9 cellular contexts compared by ENCODE assay signal in the genomic region with DNA sequence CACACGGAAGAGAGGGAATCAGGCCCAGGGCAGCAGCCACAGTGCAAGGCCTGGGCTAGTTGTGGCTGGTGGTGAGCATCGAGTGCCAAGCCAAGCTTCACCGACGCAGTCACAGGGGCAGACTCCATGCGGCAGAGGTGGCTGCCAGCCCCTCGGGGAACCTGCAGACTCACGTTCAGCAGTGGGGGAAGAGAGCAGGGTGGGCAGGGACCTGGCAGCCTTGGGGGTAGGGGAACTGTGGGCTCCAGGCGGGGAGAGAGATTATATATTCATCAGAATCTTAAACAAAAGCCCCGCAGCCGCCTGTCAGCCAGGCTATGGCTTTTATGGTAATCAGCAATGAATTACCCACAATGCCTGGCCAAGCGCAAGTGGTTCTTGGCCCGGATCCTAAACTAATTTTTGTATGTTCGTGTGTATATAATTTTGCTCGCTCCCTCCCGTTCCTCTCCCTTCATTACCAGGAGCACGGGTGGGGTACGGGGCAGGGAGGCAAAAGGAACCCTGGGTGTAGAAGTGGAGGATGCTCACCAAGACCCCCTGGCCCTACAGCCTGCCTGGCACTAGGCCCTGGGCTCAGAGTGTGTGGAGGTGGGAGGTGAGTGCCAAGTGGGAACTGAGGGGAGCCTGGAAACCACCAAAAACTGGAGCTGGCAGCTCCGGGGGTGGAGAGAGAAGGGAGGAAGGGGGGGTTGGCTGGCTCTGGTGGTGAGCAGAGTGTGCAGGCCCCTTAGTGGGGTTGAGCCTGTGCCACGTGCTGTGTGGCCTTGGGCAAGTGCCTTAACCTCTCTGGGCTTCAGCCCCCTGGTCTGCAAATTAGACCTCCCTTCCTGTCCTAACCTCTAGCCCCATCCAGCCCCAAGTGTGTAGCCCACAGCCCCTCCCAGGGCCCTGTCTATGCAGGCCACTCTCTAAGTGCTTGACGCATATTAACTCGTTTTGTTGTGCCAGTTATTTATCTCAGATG. TPM values are rescaled to one million over a fixed set of nuclear protein-coding genes. Genes with fewer than 3 reads are reported as not detected.
DNase-seq lines count a peak whose midpoint lies in the region; ATAC-seq and TF ChIP-seq lines count a peak whose summit lies in the region.
"Had no signal": no experiment of that assay in that cellular context is flagged by ENCODE, and none has a peak within 500 bp of the region (broad histone marks: within the 10 kb centered on the region; RNA-seq: fewer than 3 reads in every experiment).

No MANE protein-coding gene starts in this region.

- H3K9me3 ChIP-seq in aorta (ENCODE audit: control insufficient read depth, low read length) = no peaks in the 10 kb centered on the region

- H3K36me3 ChIP-seq in mesendoderm (ENCODE audit: control insufficient read depth, insufficient read depth, low read length) (no peaks in the 10 kb centered on the region), aorta (ENCODE audit: control insufficient read depth in 1 of 2, insufficient read depth in 2 of 2, low read length in 1 of 2) (no peaks in the 10 kb centered on the region)

- H4K8ac ChIP-seq in mesendoderm (ENCODE audit: low read depth, low read length) = no peak overlapping the region

- no peak overlapping the region for H3K23ac ChIP-seq in mesendoderm (ENCODE audit: low read length)

- no peak overlapping the region for H2AK5ac ChIP-seq in mesendoderm (ENCODE audit: low read length)

- H2BK5ac ChIP-seq in mesendoderm (ENCODE audit: low read length) = no peak overlapping the region

- H3K4me2 ChIP-seq in mesendoderm (ENCODE audit: low read length) = no peak overlapping the region

- H3K4me1 ChIP-seq in mesendoderm (ENCODE audit: control insufficient read depth, low read depth, low read length) = no peaks in the 10 kb centered on the region
- no peaks in the 10 kb centered on the region for H3K4me1 ChIP-seq in aorta (ENCODE audit: control insufficient read depth in 1 of 2, insufficient read depth in 2 of 2, low read length in 2 of 2)

- no peaks in the 10 kb centered on the region for H3K27me3 ChIP-seq in mesendoderm (ENCODE audit: insufficient read depth, low read length, poor library complexity)
- H3K27me3 ChIP-seq in aorta (ENCODE audit: control insufficient read depth in 1 of 2, insufficient read depth in 2 of 2, low read length in 1 of 2) = no peaks in the 10 kb centered on the region

- no peak overlapping the region for H3K56ac ChIP-seq in mesendoderm (ENCODE audit: low read length)

- peaks cover 8% of the 10 kb centered on the region for H3K79me1 ChIP-seq in mesendoderm (ENCODE audit: low read length)

- intact Hi-C loops in aorta (cut with DNase I) = no loop called here

- H3K4ac ChIP-seq in mesendoderm (ENCODE audit: low read depth, low read length) = no peak overlapping the region

- H3K27ac ChIP-seq in 22Rv1 (peak overlapping the region; percentile 89), mesendoderm (ENCODE audit: low read depth, low read length) (no peak overlapping the region), aorta (ENCODE audit: low read depth in 1 of 2, low read length in 2 of 2) (peak overlapping the region in 1 of 2 donors; percentile 55)
- H3K27ac ChIP-seq: C4-2B had no signal

- no peak overlapping the region for H4K5ac ChIP-seq in mesendoderm (ENCODE audit: low read length)

- DNase-seq in NCI-H2081 (lab: John Stamatoyannopoulos, UW) (peak; percentile 90 to 94), cerebellar cortex (ENCODE audit: low spot score) (peak; percentile 86), mesendoderm (peak; percentile 51), aorta (peak; percentile 86 to 91), glomerular visceral epithelial cell (ENCODE audit: extremely low spot score) (no peak)

- H3K79me2 ChIP-seq in mesendoderm (ENCODE audit: control insufficient read depth, insufficient read depth, low read length) = no peaks in the 10 kb centered on the region

- no peak overlapping the region for H3K9ac ChIP-seq in mesendoderm (ENCODE audit: low read length)

- H2BK15ac ChIP-seq in mesendoderm (replicated peaks; ENCODE audit: low read depth) = no peak overlapping the region

- WGBS in mesendoderm (ENCODE audit: extremely low coverage, insufficient coverage, low lambda C conversion rate) = no CpG with 5 or more reads among the region's 21 CpGs
- WGBS in aorta, 2 donors = 5 to 10% methylated on average over 21 of the region's 21 CpGs

- peak; percentile 91 for ATAC-seq in aorta (ENCODE audit: low FRiP score)
- no peak for ATAC-seq in GM19023 (IDR thresholded peaks at IDR 0.05; ENCODE audit: unreplicated experiment)
- ATAC-seq in GM19035 (IDR thresholded peaks at IDR 0.05; ENCODE audit: unreplicated experiment) = no peak

- no peak overlapping the region for H3K18ac ChIP-seq in mesendoderm (ENCODE audit: low read length)

- no peak for TF ChIP-seq CTCF in 22Rv1 (IDR thresholded peaks at IDR 0.05)

- H3K4me3 ChIP-seq in mesendoderm (ENCODE audit: low read length) = no peak overlapping the region
- no peak overlapping the region for H3K4me3 ChIP-seq in aorta (ENCODE audit: low read length in 2 of 2)

- H2BK120ac ChIP-seq in mesendoderm (ENCODE audit: low read depth, low read length) = no peak overlapping the region

RNA-seq across cellular contexts. Expression of gene PTPRS, which starts 31.9 kb away (rescaled TPM):
- 35.5 TPM for polyA plus RNA-seq in mesendoderm (2013, experiment 1 of 2)
- 34.8 TPM for polyA plus RNA-seq in mesendoderm (2013, experiment 2 of 2)
- total RNA-seq in aorta = 100 to 1,000 TPM; 113 to 220 TPM
- 10 to 100 TPM in 1 of 2 donors, 1 to 10 TPM in 1; 3.4 to 36.7 TPM for polyA plus RNA-seq in aorta
